ENCODE assay signal across 25 cellular contexts in genomic region chr6:14639983-14640599, GRCh38.
DNase-seq lines count a peak whose midpoint lies in the region; ATAC-seq, FAIRE-seq and TF ChIP-seq lines count a peak whose summit lies in the region.
"Had no signal": no experiment of that assay in that cellular context is flagged by ENCODE, and none has a peak within 500 bp of the region (broad histone marks: within the 10 kb centered on the region; RNA-seq: fewer than 3 reads in every experiment).

No MANE protein-coding gene starts in this region.

- H3K4me1 Mint-ChIP-seq in activated T-cell treated with anti-CD3 and anti-CD28 coated beads, Interleukin-2, amount 50 U/mL, for 4 hours (ENCODE audit: low read depth): peaks cover 49% of the 10 kb centered on the region
- peaks cover 55% of the 10 kb centered on the region for H3K4me1 Mint-ChIP-seq in activated T-cell treated with anti-CD3 and anti-CD28 coated beads, Interleukin-2, amount 50 U/mL, for 24 hours (ENCODE audit: low read depth)
- H3K4me1 Mint-ChIP-seq in stimulated activated effector memory CD8-positive, alpha-beta T cell treated with anti-CD3 and anti-CD28 coated beads, Interleukin-12 subunit alpha, Interleukin-12 subunit beta, amount 100 ng/mL, for 72 hours: peaks cover 47% of the 10 kb centered on the region

- H3K56ac ChIP-seq in H1 (replicated peaks; ENCODE audit: insufficient read length, low read depth, low read length): no peak overlapping the region

- peak overlapping the region; percentile 13 for H2BK120ac ChIP-seq in H1 (replicated peaks; ENCODE audit: low read depth, low read length)

- H3K4me1 ChIP-seq in H1 (replicated peaks in 1 of 4; ENCODE audit: control insufficient read depth in 3 of 4, insufficient read depth in 4 of 4, low read length in 3 of 4) (peaks cover 16 to 28% (median 25%) of the 10 kb centered on the region in 4 experiments), gastrocnemius medialis (peaks cover 45 to 46% of the 10 kb centered on the region in 2 donors)

- FAIRE-seq in H1 (lab: Jason Lieb, UNC): peak; percentile 73

- WGBS in H1 (ENCODE audit: extremely low coverage in 1 of 2, insufficient coverage in 1 of 2, insufficient read length in 1 of 2, insufficient replicate concordance in 2 of 2, low coverage in 1 of 2, low lambda C conversion rate in 2 of 2, missing lambda C conversion rate in 1 of 2), 2 experiments: 34% methylated on average over 12 of the region's 12 CpGs; no CpG with 5 or more reads in 1 of the 2 experiments

- peaks cover 0 to 2% (median 0%) of the 10 kb centered on the region in 4 experiments; a peak in 1 of 7 replicates for H3K27me3 ChIP-seq in H1 (replicated peaks in 1 of 4; ENCODE audit: control insufficient read depth in 3 of 4, extremely low read depth in 1 of 4, insufficient read depth in 3 of 4, low read length in 3 of 4)
- H3K27me3 ChIP-seq in gastrocnemius medialis: no peaks in the 10 kb centered on the region
- H3K27me3 ChIP-seq: brain microvascular endothelial cell, esophagus muscularis mucosa had no signal

- no peak overlapping the region for H3K27ac Mint-ChIP-seq in activated T-cell treated with anti-CD3 and anti-CD28 coated beads, Interleukin-2, amount 50 U/mL, for 24 hours
- no peak overlapping the region for H3K27ac Mint-ChIP-seq in stimulated activated effector memory CD8-positive, alpha-beta T cell treated with anti-CD3 and anti-CD28 coated beads, Interleukin-12 subunit alpha, Interleukin-12 subunit beta, amount 100 ng/mL, for 72 hours
- H3K27ac Mint-ChIP-seq: activated naive CD8-positive, alpha-beta T cell treated with anti-CD3 and anti-CD28 coated beads for 36 hours; CD4-positive, alpha-beta T cell; T-helper 2 cell treated with Interferon-gamma antibody and Interleukin-4, amounts not matched to agents 5 μg/mL and 100 μg/mL, for 36 hours had no signal

- H3K4me3 ChIP-seq in H1 (ENCODE audit: extremely low read depth in 1 of 4, insufficient read depth in 2 of 4, low read depth in 3 of 4, low read length in 4 of 4): peak overlapping the region in 2 of 4 experiments; percentile 16 to 17; a peak in 3 of 8 replicates
- no peak overlapping the region for H3K4me3 ChIP-seq in gastrocnemius medialis

- 0 out of 2 replicates have a peak overlapping the region, but pooled peaks have one; percentile 14 for H3K18ac ChIP-seq in H1 (ENCODE audit: extremely low read depth, low read length)

- peak; percentile 21 to 39 for ATAC-seq in activated T-cell treated with anti-CD3 and anti-CD28 coated beads, Interleukin-2, amount 50 U/mL, for 4 hours
- ATAC-seq in gastrocnemius medialis: no peak
- no peak for ATAC-seq in stimulated activated effector memory CD8-positive, alpha-beta T cell treated with anti-CD3 and anti-CD28 coated beads, Interleukin-12 subunit alpha, Interleukin-12 subunit beta, amount 100 ng/mL, for 72 hours
- ATAC-seq: activated CD4-positive, alpha-beta T cell treated with anti-CD3 and anti-CD28 coated beads for 36 hours had no signal

- peak overlapping the region; percentile 8; the same call in 1 of the 2 replicates for H2AK5ac ChIP-seq in H1 (ENCODE audit: low read depth, low read length)

- no peaks in the 10 kb centered on the region for H3K9me3 ChIP-seq in H1 (ENCODE audit: insufficient read depth in 2 of 2, low read depth in 1 of 2, low read length in 1 of 2)
- no peaks in the 10 kb centered on the region for H3K9me3 ChIP-seq in gastrocnemius medialis
- H3K9me3 ChIP-seq: esophagus muscularis mucosa had no signal

- CTCF ChIA-PET in H1 (lab: Charles Lee; ENCODE audit: partially characterized antibody): interaction anchor here (0.6 to 1.8 kb wide), 8 partner anchors 9 to 620 kb away, joined by 3 to 6 read pairs (median 3); no protein-coding TSS in a partner anchor

- peak overlapping the region; percentile 89 for H2BK5ac ChIP-seq in H1 (ENCODE audit: low read depth, low read length)

- no peaks in the 10 kb centered on the region; the same call in 1 of the 2 replicates for H3K79me1 ChIP-seq in H1 (ENCODE audit: low read depth, low read length)

- no peaks in the 10 kb centered on the region for H3K79me2 ChIP-seq in H1 (ENCODE audit: control insufficient read depth in 1 of 2, insufficient read depth in 2 of 2, low read length in 2 of 2)
- H3K79me2 ChIP-seq: parathyroid adenoma had no signal

- no peak overlapping the region for H3K14ac ChIP-seq in H1 (ENCODE audit: insufficient read length)

- no peak overlapping the region for H3K4me3 Mint-ChIP-seq in activated T-cell treated with anti-CD3 and anti-CD28 coated beads, Interleukin-2, amount 50 U/mL, for 4 hours
- no peak overlapping the region for H3K4me3 Mint-ChIP-seq in activated T-cell treated with anti-CD3 and anti-CD28 coated beads, Interleukin-2, amount 50 U/mL, for 24 hours
- no peak overlapping the region for H3K4me3 Mint-ChIP-seq in stimulated activated effector memory CD8-positive, alpha-beta T cell treated with anti-CD3 and anti-CD28 coated beads, Interleukin-12 subunit alpha, Interleukin-12 subunit beta, amount 100 ng/mL, for 72 hours
- H3K4me3 Mint-ChIP-seq: activated CD4-positive, alpha-beta T cell treated with anti-CD3 and anti-CD28 coated beads for 36 hours; activated naive CD8-positive, alpha-beta T cell treated with anti-CD3 and anti-CD28 coated beads for 36 hours; CD4-positive, alpha-beta T cell; T-helper 2 cell treated with Interferon-gamma antibody and Interleukin-4, amounts not matched to agents 5 μg/mL and 100 μg/mL, for 36 hours had no signal

- no peak overlapping the region for H2BK15ac ChIP-seq in H1 (ENCODE audit: low read length)

- peak overlapping the region; percentile 51 to 66 for H3K4me2 ChIP-seq in H1 (ENCODE audit: insufficient read depth in 1 of 2, low read depth in 2 of 2, low read length in 2 of 2)

- intact Hi-C loops in gastrocnemius medialis (cut with DNase I; ENCODE audit: low total_unique reads): loop anchor here (2.0 to 10.0 kb wide), 3 partner anchors 89 to 429 kb away; no protein-coding TSS in a partner anchor

- H3K23ac ChIP-seq in H1 (ENCODE audit: insufficient read length): no peak overlapping the region

- 0 out of 3 replicates have a peak, but pooled peaks of 1 of the 2 experiments have one; percentile 33 for TF ChIP-seq POLR2A in H1 (IDR thresholded peaks at IDR 0.05; ENCODE audit: control extremely low read depth in 1 of 2, low read depth in 2 of 2, low read length in 2 of 2)
- no peak for TF ChIP-seq POLR2A in gastrocnemius medialis (IDR thresholded peaks at IDR 0.05)

- no peak overlapping the region for H3K9ac ChIP-seq in H1 (replicated peaks in 1 of 4; ENCODE audit: extremely low read depth in 1 of 4, low read depth in 3 of 4, low read length in 3 of 4)
- H3K9ac ChIP-seq: parathyroid adenoma had no signal

- H3K36me3 Mint-ChIP-seq in activated T-cell treated with anti-CD3 and anti-CD28 coated beads, Interleukin-2, amount 50 U/mL, for 4 hours (ENCODE audit: insufficient read depth): no peaks in the 10 kb centered on the region
- no peaks in the 10 kb centered on the region for H3K36me3 Mint-ChIP-seq in activated T-cell treated with anti-CD3 and anti-CD28 coated beads, Interleukin-2, amount 50 U/mL, for 24 hours (ENCODE audit: low read depth)
- peaks cover 8% of the 10 kb centered on the region for H3K36me3 Mint-ChIP-seq in stimulated activated effector memory CD8-positive, alpha-beta T cell treated with anti-CD3 and anti-CD28 coated beads, Interleukin-12 subunit alpha, Interleukin-12 subunit beta, amount 100 ng/mL, for 72 hours
- H3K36me3 Mint-ChIP-seq: activated naive CD8-positive, alpha-beta T cell treated with anti-CD3 and anti-CD28 coated beads for 36 hours had no signal

- in situ Hi-C loops in gastrocnemius medialis (cut with MboI; ENCODE audit: low sequenced_read_pairs in 4 of 4): no loop called here

- peak overlapping the region; percentile 90 for H2BK20ac ChIP-seq in H1 (ENCODE audit: low read length)

- peak overlapping the region; percentile 26 for H4K91ac ChIP-seq in H1 (replicated peaks; ENCODE audit: insufficient read length, low read length)

- H3K4ac ChIP-seq in H1 (replicated peaks; ENCODE audit: insufficient read length, low read depth, low read length): peak overlapping the region; percentile 33

- peaks cover 2% of the 10 kb centered on the region; the same call in 1 of the 2 replicates for H3K23me2 ChIP-seq in H1 (ENCODE audit: low read depth, low read length)

- no peak overlapping the region for H4K5ac ChIP-seq in H1 (ENCODE audit: insufficient read length, low read depth, low read length)

- H4K20me1 ChIP-seq in H1 (replicated peaks in 1 of 2; ENCODE audit: control insufficient read depth in 1 of 2, insufficient read depth in 2 of 2, low read length in 2 of 2): no peaks in the 10 kb centered on the region

- no peak overlapping the region for H2AFZ ChIP-seq in H1 (ENCODE audit: low read length)

- DNase-seq in activated T-cell treated with anti-CD3 and anti-CD28 coated beads, Interleukin-2, amount 50 U/mL, for 4 hours: no peak
- DNase-seq in activated T-cell treated with anti-CD3 and anti-CD28 coated beads, Interleukin-2, amount 50 U/mL, for 24 hours: no peak
- DNase-seq in M059J (ENCODE audit: low read depth) (peak; percentile 20), H1 (ENCODE audit: low read depth in 1 of 2, low spot score in 2 of 2) (peak in 1 of 2 experiments; percentile 58), gastrocnemius medialis (no peak), superior temporal gyrus (ENCODE audit: extremely low spot score) (no peak)
- no peak for DNase-seq in stimulated activated effector memory CD8-positive, alpha-beta T cell treated with anti-CD3 and anti-CD28 coated beads, Interleukin-12 subunit alpha, Interleukin-12 subunit beta, amount 100 ng/mL, for 72 hours (ENCODE audit: low spot score in 2 of 2)
- no peak for DNase-seq in activated CD4-positive, CD25-positive, alpha-beta regulatory T cell (lab: John Stamatoyannopoulos, UW)
- DNase-seq: activated CD4-positive, alpha-beta T cell treated with anti-CD3 and anti-CD28 coated beads for 36 hours; activated naive CD8-positive, alpha-beta T cell treated with anti-CD3 and anti-CD28 coated beads for 36 hours; activated T-cell treated with anti-CD3 and anti-CD28 coated beads for 4 hours; brain microvascular endothelial cell; CD4-positive, alpha-beta T cell; DMS79; glutamatergic neuron; Karpas-422; kidney glomerular epithelial cell; NCI-H1417 treated with DMSO at 0.1 percent for 48 hours; NK-92 treated with Interleukin-12 subunit alpha and Interleukin-12 subunit beta, amount 100 ng/mL, for 24 hours; SHP77; stimulated activated CD4-positive, alpha-beta T cell treated with anti-CD3 and anti-CD28 coated beads, Interleukin-12 subunit alpha, Interleukin-12 subunit beta, amount 100 ng/mL, for 4 hours had no signal

- no peaks in the 10 kb centered on the region for H3K27me3 Mint-ChIP-seq in activated T-cell treated with anti-CD3 and anti-CD28 coated beads, Interleukin-2, amount 50 U/mL, for 4 hours (ENCODE audit: low read depth)
- peaks cover 3% of the 10 kb centered on the region for H3K27me3 Mint-ChIP-seq in activated T-cell treated with anti-CD3 and anti-CD28 coated beads, Interleukin-2, amount 50 U/mL, for 24 hours
- H3K27me3 Mint-ChIP-seq: activated CD4-positive, alpha-beta T cell treated with anti-CD3 and anti-CD28 coated beads for 36 hours; CD4-positive, alpha-beta T cell; stimulated activated naive CD8-positive, alpha-beta T cell treated with anti-CD3 and anti-CD28 coated beads, Interleukin-15, Interleukin-2, amounts not matched to agents 100 ng/mL and 50 ng/mL, for 24 hours had no signal

- no peaks in the 10 kb centered on the region for H3K36me3 ChIP-seq in H1 (ENCODE audit: control insufficient read depth in 2 of 4, insufficient read depth in 4 of 4, low read length in 3 of 4)
- no peaks in the 10 kb centered on the region for H3K36me3 ChIP-seq in gastrocnemius medialis
- H3K36me3 ChIP-seq: brain microvascular endothelial cell, esophagus muscularis mucosa had no signal

- H4K8ac ChIP-seq in H1 (ENCODE audit: extremely low read depth, insufficient read depth, low read length): no peak overlapping the region

- TF ChIP-seq EP300 in H1 (IDR thresholded peaks at IDR 0.05; ENCODE audit: borderline replicate concordance in 1 of 2, low read depth in 2 of 2, low read length in 2 of 2): no peak

- POLR2A ChIA-PET in H1 (lab: Charles Lee; ENCODE audit: partially characterized antibody): interaction anchor here (1.5 kb wide), 1 partner anchor 14 kb away, joined by 5 read pairs; no protein-coding TSS in a partner anchor

- TF ChIP-seq CTCF in H1 (IDR thresholded peaks at IDR 0.05; ENCODE audit: control extremely low read depth in 1 of 3, insufficient read depth in 1 of 3, low read depth in 1 of 3, low read length in 3 of 3): no peak
- TF ChIP-seq CTCF in gastrocnemius medialis (IDR thresholded peaks at IDR 0.05 in 4 of 5, conservative IDR thresholded peaks at IDR 0.05 in 1 of 5): no peak

- 0 out of 2 replicates have a peak overlapping the region, but pooled peaks have one; percentile 9 for H3K27ac ChIP-seq in H1 (ENCODE audit: low read depth, low read length)
- H3K27ac ChIP-seq in gastrocnemius medialis: peak overlapping the region; percentile 83 to 94 (median 86)
- H3K27ac ChIP-seq: brain microvascular endothelial cell had no signal

- TF ChIP-seq RAD21 in H1 (IDR thresholded peaks at IDR 0.05 in 1 of 2, conservative IDR thresholded peaks at IDR 0.05 in 1 of 2; ENCODE audit: low read depth in 2 of 2, low read length in 2 of 2): no peak

- H3K9me3 Mint-ChIP-seq in activated T-cell treated with anti-CD3 and anti-CD28 coated beads, Interleukin-2, amount 50 U/mL, for 4 hours: no peaks in the 10 kb centered on the region
- H3K9me3 Mint-ChIP-seq in activated T-cell treated with anti-CD3 and anti-CD28 coated beads, Interleukin-2, amount 50 U/mL, for 24 hours: no peaks in the 10 kb centered on the region
- H3K9me3 Mint-ChIP-seq in stimulated activated effector memory CD8-positive, alpha-beta T cell treated with anti-CD3 and anti-CD28 coated beads, Interleukin-12 subunit alpha, Interleukin-12 subunit beta, amount 100 ng/mL, for 72 hours: no peaks in the 10 kb centered on the region
- H3K9me3 Mint-ChIP-seq: activated naive CD8-positive, alpha-beta T cell treated with anti-CD3 and anti-CD28 coated beads for 36 hours; CD4-positive, alpha-beta T cell; stimulated activated naive CD8-positive, alpha-beta T cell treated with anti-CD3 and anti-CD28 coated beads, Interleukin-15, Interleukin-2, amounts not matched to agents 100 ng/mL and 50 ng/mL, for 24 hours; T-helper 2 cell treated with Interferon-gamma antibody and Interleukin-4, amounts not matched to agents 5 μg/mL and 100 μg/mL, for 36 hours had no signal

- H2BK12ac ChIP-seq in H1 (ENCODE audit: low read depth, low read length): peak overlapping the region; percentile 61; the same call in 1 of the 2 replicates

Comparison
In these comparisons a context has a peak if more than half of its experiments do, and no peak if none do; other contexts are left out.
1. ATAC-seq: peak in activated T-cell treated with anti-CD3 and anti-CD28 coated beads, Interleukin-2, amount 50 U/mL, for 4 hours (2 of 2); none in gastrocnemius medialis (0 of 2) and stimulated activated effector memory CD8-positive, alpha-beta T cell treated with anti-CD3 and anti-CD28 coated beads, Interleukin-12 subunit alpha, Interleukin-12 subunit beta, amount 100 ng/mL, for 72 hours (single experiment).